ENCODE assay signal across 12 cellular contexts in the genomic region with DNA sequence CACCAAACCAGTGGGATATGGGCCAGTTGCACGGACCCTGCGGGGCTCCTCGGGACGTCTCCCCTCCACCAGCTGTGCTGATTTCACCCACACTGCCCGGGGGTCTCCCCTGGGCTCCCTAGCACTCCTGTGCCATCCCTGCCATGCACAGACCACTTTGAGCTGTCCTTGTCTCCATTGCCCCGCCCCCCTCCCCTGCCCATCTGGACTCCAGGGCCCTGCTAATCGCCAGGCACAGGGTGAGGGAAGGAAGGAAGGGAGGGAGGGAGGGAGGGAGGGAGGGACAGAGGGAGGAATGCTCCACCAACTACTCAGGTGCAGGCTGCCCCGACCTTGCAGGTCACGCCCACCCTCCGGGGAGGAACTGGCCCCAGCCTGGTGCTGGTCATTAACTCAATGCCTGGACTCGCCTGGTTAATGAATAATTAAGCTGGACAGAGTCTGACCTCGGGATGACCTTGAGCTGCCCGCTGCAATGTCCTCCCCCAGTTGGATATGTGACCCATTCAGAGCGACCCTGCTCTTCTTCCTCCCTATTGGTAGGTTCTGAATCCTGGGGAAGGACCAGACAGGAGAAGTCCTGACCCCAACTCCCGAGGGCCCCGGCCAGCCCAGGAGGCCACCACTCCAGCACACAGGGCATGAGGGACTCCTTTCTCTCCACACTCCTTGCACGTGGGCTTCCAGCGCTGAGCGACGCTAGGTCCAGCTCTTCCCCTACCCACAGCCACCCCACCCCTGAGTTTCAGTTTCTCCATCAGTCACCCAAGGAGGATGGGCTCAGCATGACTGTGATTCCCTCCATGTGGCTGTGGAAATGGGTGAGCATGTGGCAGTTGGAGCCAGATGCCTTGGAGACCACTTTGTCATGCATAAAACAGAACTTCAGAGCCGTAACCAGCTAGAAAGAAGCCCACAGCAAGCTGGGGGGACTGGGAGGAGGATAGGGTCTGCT.
DNase-seq lines count a peak whose midpoint lies in the region; ATAC-seq and TF ChIP-seq lines count a peak whose summit lies in the region.
"Had no signal": no experiment of that assay in that cellular context is flagged by ENCODE, and none has a peak within 500 bp of the region (broad histone marks: within the 10 kb centered on the region; RNA-seq: fewer than 3 reads in every experiment).

No MANE protein-coding gene starts in this region.

- H3K4me1 Mint-ChIP-seq in neural crest cell, result peaks cover 80% of the 10 kb centered on the region
- no peaks in the 10 kb centered on the region for H3K4me1 Mint-ChIP-seq in activated T-cell treated with anti-CD3 and anti-CD28 coated beads, Interleukin-2, amount 50 U/mL, for 72 hours (ENCODE audit: low read depth)
- H3K4me1 Mint-ChIP-seq: memory B cell; stimulated activated naive B cell treated with anti-CD40 and anti-IgM and Interleukin-4, amounts not matched to agents 10 μg/mL and 1 μg/mL and 100 μg/mL, for 72 hours had no signal

- H3K4me3 Mint-ChIP-seq in neural crest cell, result peak overlapping the region; percentile 66
- no peak overlapping the region for H3K4me3 Mint-ChIP-seq in activated T-cell treated with anti-CD3 and anti-CD28 coated beads, Interleukin-2, amount 50 U/mL, for 72 hours
- H3K4me3 Mint-ChIP-seq: memory B cell; stimulated activated naive B cell treated with anti-CD40 and anti-IgM and Interleukin-4, amounts not matched to agents 10 μg/mL and 1 μg/mL and 100 μg/mL, for 72 hours had no signal

- in situ Hi-C loops in Caki2 (cut with HindIII; ENCODE audit: low pct_unique_long_range_greater_than_20kb, low sequenced_read_pairs), result no loop called here

- H3K27ac Mint-ChIP-seq in neural crest cell (ENCODE audit: unreplicated experiment), result peak overlapping the region; percentile 51
- H3K27ac Mint-ChIP-seq in activated T-cell treated with anti-CD3 and anti-CD28 coated beads, Interleukin-2, amount 50 U/mL, for 72 hours, result no peak overlapping the region
- H3K27ac Mint-ChIP-seq: memory B cell; stimulated activated naive B cell treated with anti-CD40 and anti-IgM and Interleukin-4, amounts not matched to agents 10 μg/mL and 1 μg/mL and 100 μg/mL, for 72 hours had no signal

- H3K36me3 Mint-ChIP-seq in neural crest cell (ENCODE audit: low read depth), result no peaks in the 10 kb centered on the region
- H3K36me3 Mint-ChIP-seq in activated T-cell treated with anti-CD3 and anti-CD28 coated beads, Interleukin-2, amount 50 U/mL, for 72 hours (ENCODE audit: insufficient read depth in 2 of 2), result no peaks in the 10 kb centered on the region
- H3K36me3 Mint-ChIP-seq: memory B cell; stimulated activated naive B cell treated with anti-CD40 and anti-IgM and Interleukin-4, amounts not matched to agents 10 μg/mL and 1 μg/mL and 100 μg/mL, for 72 hours had no signal

- ATAC-seq in HG02798 (IDR thresholded peaks at IDR 0.05; ENCODE audit: poor library complexity, unreplicated experiment), result no peak
- ATAC-seq in activated T-cell treated with anti-CD3 and anti-CD28 coated beads, Interleukin-2, amount 50 U/mL, for 72 hours (replicated peaks in 1 of 2), result no peak
- ATAC-seq: stimulated activated naive B cell treated with anti-CD40 and anti-IgM and Interleukin-4, amounts not matched to agents 10 μg/mL and 1 μg/mL and 100 μg/mL, for 72 hours had no signal

- H3K27me3 Mint-ChIP-seq in neural crest cell (ENCODE audit: low read depth), result no peaks in the 10 kb centered on the region
- no peaks in the 10 kb centered on the region for H3K27me3 Mint-ChIP-seq in activated T-cell treated with anti-CD3 and anti-CD28 coated beads, Interleukin-2, amount 50 U/mL, for 72 hours (ENCODE audit: low read depth)

- no peak for TF ChIP-seq CTCF in neural crest cell (conservative IDR thresholded peaks at IDR 0.05)

- peak; percentile 86 for DNase-seq in Caki2 (ENCODE audit: low read depth)
- DNase-seq in M059J (ENCODE audit: low read depth), result peak; percentile 50
- peak; percentile 32 for DNase-seq in glomerular visceral epithelial cell (ENCODE audit: extremely low spot score)
- DNase-seq in neural crest cell (ENCODE audit: low read depth, low spot score), result no peak
- no peak for DNase-seq in middle frontal gyrus (ENCODE audit: extremely low spot score, low spot score)
- DNase-seq in activated T-cell treated with anti-CD3 and anti-CD28 coated beads, Interleukin-2, amount 50 U/mL, for 72 hours, result no peak
- DNase-seq in activated naive CD4-positive, alpha-beta T cell treated with anti-CD3 and anti-CD28 coated beads, Interleukin-2, amount 50 U/mL, for 16 hours, result no peak
- DNase-seq: activated CD4-positive, CD25-positive, alpha-beta regulatory T cell treated with anti-CD3 and anti-CD28 coated beads, Interleukin-2, amount 50 U/mL, for 72 hours; stimulated activated CD4-positive, alpha-beta T cell treated with anti-CD3 and anti-CD28 coated beads, Interleukin-2, amount 100 ng/mL, for 48 hours; stimulated activated naive B cell treated with anti-CD40 and anti-IgM and Interleukin-4, amounts not matched to agents 10 μg/mL and 1 μg/mL and 100 μg/mL, for 72 hours had no signal

- H3K9me3 Mint-ChIP-seq in neural crest cell, result no peaks in the 10 kb centered on the region
- no peaks in the 10 kb centered on the region for H3K9me3 Mint-ChIP-seq in activated T-cell treated with anti-CD3 and anti-CD28 coated beads, Interleukin-2, amount 50 U/mL, for 72 hours
- H3K9me3 Mint-ChIP-seq: memory B cell; stimulated activated naive B cell treated with anti-CD40 and anti-IgM and Interleukin-4, amounts not matched to agents 10 μg/mL and 1 μg/mL and 100 μg/mL, for 72 hours had no signal

Comparison
In these comparisons a context has a peak if more than half of its experiments do, and no peak if none do; other contexts are left out.
1. DNase-seq: peak in Caki2 (single experiment), M059J (single experiment) and glomerular visceral epithelial cell (single experiment); none in neural crest cell (single experiment), middle frontal gyrus (single experiment), activated T-cell treated with anti-CD3 and anti-CD28 coated beads, Interleukin-2, amount 50 U/mL, for 72 hours (0 of 2) and activated naive CD4-positive, alpha-beta T cell treated with anti-CD3 and anti-CD28 coated beads, Interleukin-2, amount 50 U/mL, for 16 hours (single experiment).